17 cellular contexts compared by ENCODE assay signal in the genomic region with DNA sequence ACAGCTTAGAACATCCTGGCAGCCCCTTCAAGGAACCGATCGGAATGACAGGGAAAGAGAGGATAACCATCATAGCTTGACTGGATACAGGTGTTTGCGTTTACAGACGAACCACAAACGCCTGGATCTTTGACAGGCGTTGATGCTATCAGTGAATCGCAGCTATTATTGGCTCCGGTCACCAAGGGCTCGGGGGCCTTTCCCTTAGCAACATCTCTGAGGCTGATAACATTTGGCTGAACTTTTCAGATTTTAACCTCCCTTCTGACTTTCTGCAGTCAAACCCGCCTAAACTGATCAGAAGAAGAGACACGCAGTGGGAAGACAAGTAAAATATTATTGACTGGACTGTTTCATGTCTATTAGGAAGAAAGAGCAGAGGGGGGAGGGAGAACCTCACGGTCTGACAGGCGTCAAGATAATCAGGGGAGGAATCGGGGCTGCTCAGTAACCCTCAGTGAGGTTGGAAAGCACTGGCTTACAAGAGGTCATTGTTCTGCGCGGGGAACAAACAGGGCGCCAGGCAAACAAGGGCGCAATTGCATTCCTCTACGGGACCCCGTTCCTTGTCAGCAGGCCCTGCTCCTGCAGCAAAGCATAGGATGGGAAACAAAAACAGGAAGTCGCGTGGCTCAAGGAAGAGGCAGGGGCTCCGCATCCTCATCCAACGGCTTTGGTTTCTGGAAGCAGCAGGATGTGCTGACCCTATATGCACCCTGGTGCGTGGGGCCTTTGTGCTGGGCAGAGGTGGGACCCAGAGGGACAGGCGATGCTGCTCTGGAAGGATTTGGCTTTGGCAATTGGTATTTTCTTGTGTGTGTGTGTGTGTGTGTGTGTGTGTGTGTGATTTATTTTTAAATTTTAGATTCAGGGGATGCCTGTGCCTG.
"Had no signal": no experiment of that assay in that cellular context is flagged by ENCODE, and none has a peak within 500 bp of the region (broad histone marks: within the 10 kb centered on the region; RNA-seq: fewer than 3 reads in every experiment).

No MANE protein-coding gene starts in this region.

- H3K27me3 ChIP-seq: ascending aorta, esophagus squamous epithelium, ovary, vagina had no signal

- H3K27ac ChIP-seq: ascending aorta, esophagus squamous epithelium, lower lobe of right lung, ovary, vagina had no signal

- H3K4me3 ChIP-seq: ascending aorta, esophagus squamous epithelium, lower lobe of right lung, ovary, vagina had no signal

- H3K36me3 ChIP-seq: ascending aorta, esophagus squamous epithelium, lower lobe of right lung, ovary, vagina had no signal

- H3K9me3 ChIP-seq: ascending aorta, esophagus squamous epithelium, lower lobe of right lung, ovary, vagina had no signal

- H3K4me1 ChIP-seq: ascending aorta, esophagus squamous epithelium, lower lobe of right lung had no signal

- ATAC-seq: activated T-cell treated with anti-CD3 and anti-CD28 coated beads, Interleukin-2, amount 50 U/mL, for 72 hours; left colon; lower lobe of right lung; stimulated activated naive B cell treated with anti-CD40 and anti-IgM and Interleukin-4, amounts not matched to agents 10 μg/mL and 1 μg/mL and 100 μg/mL, for 72 hours had no signal

- H3K36me3 Mint-ChIP-seq: stimulated activated naive B cell treated with anti-CD40 and anti-IgM and Interleukin-4, amounts not matched to agents 10 μg/mL and 1 μg/mL and 100 μg/mL, for 72 hours had no signal

- H3K27me3 Mint-ChIP-seq: stimulated activated naive B cell treated with anti-CD40 and anti-IgM and Interleukin-4, amounts not matched to agents 10 μg/mL and 1 μg/mL and 100 μg/mL, for 72 hours had no signal

- H3K4me3 Mint-ChIP-seq: activated T-cell treated with anti-CD3 and anti-CD28 coated beads, Interleukin-2, amount 50 U/mL, for 72 hours; stimulated activated naive B cell treated with anti-CD40 and anti-IgM and Interleukin-4, amounts not matched to agents 10 μg/mL and 1 μg/mL and 100 μg/mL, for 72 hours had no signal

- DNase-seq: activated CD4-positive, alpha-beta T cell treated with anti-CD3 and anti-CD28 coated beads, Interleukin-2, amount 50 U/mL, for 4 hours; activated effector memory CD4-positive, alpha-beta T cell treated with anti-CD3 and anti-CD28 coated beads, Interleukin-2, amount 50 U/mL, for 16 hours; activated naive CD4-positive, alpha-beta T cell treated with anti-CD3 and anti-CD28 coated beads, Interleukin-2, amount 50 U/mL, for 16 hours; activated T-cell treated with anti-CD3 and anti-CD28 coated beads, Interleukin-2, amount 50 U/mL, for 72 hours; cerebellar nuclear complex; effector CD4-positive, alpha-beta T cell; esophagus squamous epithelium; hippocampal formation; left colon; lower lobe of right lung; midbrain; ovary; stimulated activated naive B cell treated with anti-CD40 and anti-IgM and Interleukin-4, amounts not matched to agents 10 μg/mL and 1 μg/mL and 100 μg/mL, for 72 hours; SW 1271; T-helper 2 cell had no signal

- H3K27ac Mint-ChIP-seq: activated T-cell treated with anti-CD3 and anti-CD28 coated beads, Interleukin-2, amount 50 U/mL, for 72 hours; stimulated activated naive B cell treated with anti-CD40 and anti-IgM and Interleukin-4, amounts not matched to agents 10 μg/mL and 1 μg/mL and 100 μg/mL, for 72 hours had no signal

- H3K4me1 Mint-ChIP-seq: stimulated activated naive B cell treated with anti-CD40 and anti-IgM and Interleukin-4, amounts not matched to agents 10 μg/mL and 1 μg/mL and 100 μg/mL, for 72 hours had no signal
